ENCODE assay signal across 8 cellular contexts in genomic region chr3:50617096-50617791, GRCh38. TPM values are rescaled to one million over a fixed set of nuclear protein-coding genes. Genes with fewer than 3 reads are reported as not detected.
DNase-seq lines count a peak whose midpoint lies in the region; ATAC-seq and TF ChIP-seq lines count a peak whose summit lies in the region.

Gene MAPKAPK3, plus strand, starts transcription at chr3:50617151. Its CDS starts 415 bp downstream, at chr3:50617566.

- DNase-seq in Peyer's patch (peak in 1 of 3 donors; percentile 44), caudate nucleus (lab: John Stamatoyannopoulos, UW) (peak in 5 of 61 donors; percentile 36 to 64 (median 44)), suprapubic skin (ENCODE audit: low spot score in 2 of 2) (peak in 1 of 2 donors; percentile 84), AG08396 (ENCODE audit: low spot score) (no peak)

- peak within 1 kb of the TSS; percentile 69 to 99 (median 91) for H3K4me3 ChIP-seq in Peyer's patch
- peak within 1 kb of the TSS; percentile 63 to 73 (median 71) for H3K4me3 ChIP-seq in liver (ENCODE audit: low read depth in 1 of 3, low read length in 3 of 3)
- peak within 1 kb of the TSS; percentile 79 for H3K4me3 ChIP-seq in suprapubic skin

- TF ChIP-seq RAD21 in liver (IDR thresholded peaks at IDR 0.05) = peak in 1 of 2 donors; percentile 24

- H3K36me3 ChIP-seq in Peyer's patch (no peaks in the 10 kb centered on the region), liver (ENCODE audit: control insufficient read depth in 4 of 4, insufficient read depth in 3 of 4, low read depth in 1 of 4, low read length in 3 of 4) (no peaks in the 10 kb centered on the region), suprapubic skin (no peaks in the 10 kb centered on the region)

- H3K9me3 ChIP-seq in Peyer's patch (no peaks in the 10 kb centered on the region), liver (ENCODE audit: control insufficient read depth in 4 of 4, low read length in 3 of 4) (no peaks in the 10 kb centered on the region), suprapubic skin (no peaks in the 10 kb centered on the region)

- no peak for TF ChIP-seq CTCF in 22Rv1 (IDR thresholded peaks at IDR 0.05)
- TF ChIP-seq CTCF in Peyer's patch (IDR thresholded peaks at IDR 0.05) = peak in 2 of 6 experiments; percentile 8 to 22
- no peak for TF ChIP-seq CTCF in liver (IDR thresholded peaks at IDR 0.05; ENCODE audit: low read depth, low read length, missing input control)
- TF ChIP-seq CTCF in suprapubic skin (IDR thresholded peaks at IDR 0.05) = no peak

- H3K27ac ChIP-seq in 22Rv1 = peak within 1 kb of the TSS; percentile 75
- H3K27ac ChIP-seq in Peyer's patch = peak within 1 kb of the TSS; percentile 83 to 97 (median 94)
- H3K27ac ChIP-seq in caudate nucleus (ENCODE audit: low read depth, low read length) = peak within 1 kb of the TSS; percentile 76
- peak within 1 kb of the TSS; percentile 70 to 82 for H3K27ac ChIP-seq in liver (ENCODE audit: low read depth in 1 of 2, low read length in 2 of 2)
- peak within 1 kb of the TSS; percentile 88 for H3K27ac ChIP-seq in suprapubic skin

- H3K27me3 ChIP-seq in Peyer's patch (no peaks in the 10 kb centered on the region), liver (ENCODE audit: control insufficient read depth in 4 of 4, insufficient read depth in 4 of 4, low read length in 3 of 4) (no peaks in the 10 kb centered on the region), suprapubic skin (no peaks in the 10 kb centered on the region)

- no peak for TF ChIP-seq EP300 in suprapubic skin (IDR thresholded peaks at IDR 0.05)

- under 1% methylated on average over 58 of the region's 58 CpGs for WGBS in liver
- 0% methylated on average over 8 of the region's 58 CpGs for WGBS in suprapubic skin

- ATAC-seq in GM18498 (IDR thresholded peaks at IDR 0.05; ENCODE audit: unreplicated experiment) (peak; percentile 2), HG03025 (IDR thresholded peaks at IDR 0.05; ENCODE audit: low FRiP score, unreplicated experiment) (peak; percentile 14)

- peak within 1 kb of the TSS; percentile 80 to 87 for H3K9ac ChIP-seq in liver (ENCODE audit: low read depth in 1 of 2, low read length in 2 of 2)

- peaks cover 0 to 44% (median 15%) of the 10 kb centered on the region in 4 donors for H3K4me1 ChIP-seq in Peyer's patch
- H3K4me1 ChIP-seq in liver (ENCODE audit: control insufficient read depth in 4 of 4, insufficient read depth in 4 of 4, low read length in 3 of 4) = peaks cover 3 to 58% (median 38%) of the 10 kb centered on the region in 4 donors
- H3K4me1 ChIP-seq in suprapubic skin = peaks cover 64% of the 10 kb centered on the region

- TF ChIP-seq POLR2A in Peyer's patch (IDR thresholded peaks at IDR 0.05) = peak; percentile 16 to 26
- TF ChIP-seq POLR2A in suprapubic skin (IDR thresholded peaks at IDR 0.05) = no peak

TF ChIP-seq in liver, 16 proteins besides CTCF, POLR2A, EP300 and RAD21:
- TF ChIP-seq MAX (IDR thresholded peaks at IDR 0.05) (no peak), RXRA (IDR thresholded peaks at IDR 0.05) (no peak), TAF1 (conservative IDR thresholded peaks at IDR 0.05) (no peak), NR2F2 (IDR thresholded peaks at IDR 0.05) (no peak)
TF ChIP-seq in liver: peak in this region for 0.

RNA-seq across cellular contexts. Expression of gene MAPKAPK3, which starts in this region (rescaled TPM):
- total RNA-seq in Peyer's patch (10 to 100 TPM; 25.6 to 44.0 (median 30.0) TPM), liver (10 to 100 TPM; 20.4 to 32.9 TPM), suprapubic skin (100 to 1,000 TPM in 2 of 4 donors, 10 to 100 TPM in 2; 71.5 to 120 (median 99.4) TPM)
- polyA plus RNA-seq in liver = 10 to 100 TPM; 13.9 to 17.5 TPM

Comparison
In these comparisons a context has a peak if more than half of its experiments do, and no peak if none do; other contexts are left out.
1. POLR2A ChIP-seq: peak in Peyer's patch (2 of 2); none in suprapubic skin (0 of 2).
2. Peak in every context shown above with its lines, with median percentiles within 50 percentile points of each other: H3K27ac ChIP-seq and H3K4me3 ChIP-seq.